In the genomic region with DNA sequence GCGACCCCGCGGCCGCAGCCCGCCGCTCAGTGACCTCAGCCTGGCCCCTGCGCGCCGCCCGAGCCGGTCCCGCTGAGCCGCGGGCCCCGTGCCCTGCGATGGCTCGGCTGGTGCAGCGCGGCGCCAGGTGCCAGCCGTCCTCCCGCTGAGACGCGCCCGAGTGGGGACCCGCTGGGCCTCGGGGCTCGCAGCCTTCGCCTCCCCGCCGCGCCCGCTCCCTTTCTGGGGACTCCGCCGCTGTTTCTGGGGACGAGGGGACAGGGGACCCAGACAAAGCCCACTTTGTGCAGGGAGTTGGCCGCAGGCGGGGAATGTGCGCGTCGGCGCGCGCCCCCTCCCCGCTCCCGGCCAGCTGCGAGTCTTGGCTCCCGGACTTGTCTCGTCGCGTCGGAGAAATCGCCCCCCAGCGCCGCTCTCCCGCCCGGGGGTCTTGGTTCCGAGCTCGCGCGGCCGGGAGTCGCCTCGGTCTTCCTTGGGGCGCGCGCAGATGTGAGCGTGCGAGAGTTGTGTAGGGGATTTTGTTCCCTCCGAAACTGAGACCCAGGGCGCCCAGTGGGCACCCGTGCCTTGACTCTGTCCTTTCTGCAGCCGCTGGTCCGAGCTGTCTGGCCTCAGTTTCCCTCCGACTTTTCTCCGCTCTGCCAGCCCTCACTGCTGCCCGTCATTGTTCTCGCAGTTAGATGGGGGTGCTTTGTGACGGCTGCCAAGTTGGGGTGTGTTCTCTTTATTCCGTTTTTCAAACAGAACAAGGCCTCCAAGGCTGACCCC, we compare ENCODE assay signal across 8 cellular contexts. TPM values are rescaled to one million over a fixed set of nuclear protein-coding genes. Genes with fewer than 3 reads are reported as not detected.
A peak's percentile ranks its signal among the peaks of the same experiment; 100 is the strongest.
DNase-seq lines count a peak whose midpoint lies in the region; ATAC-seq and TF ChIP-seq lines count a peak whose summit lies in the region.

No MANE protein-coding gene starts in this region.

- no peaks in the 10 kb centered on the region for H3K9me3 Mint-ChIP-seq in MCF 10A (ENCODE audit: unreplicated experiment)

- H3K4me3 Mint-ChIP-seq in MCF 10A (ENCODE audit: unreplicated experiment): peak overlapping the region; percentile 71

- H3K9me3 ChIP-seq in liver (ENCODE audit: control insufficient read depth in 4 of 4, low read length in 3 of 4) (no peaks in the 10 kb centered on the region), suprapubic skin (no peaks in the 10 kb centered on the region)

- no peak overlapping the region for H3K27ac Mint-ChIP-seq in MCF 10A (ENCODE audit: low read depth, unreplicated experiment)

- no peak for TF ChIP-seq CTCF in MCF 10A (IDR thresholded peaks at IDR 0.05; ENCODE audit: unreplicated experiment)
- no peak for TF ChIP-seq CTCF in liver (IDR thresholded peaks at IDR 0.05; ENCODE audit: low read depth, low read length, missing input control)
- TF ChIP-seq CTCF in suprapubic skin (IDR thresholded peaks at IDR 0.05): no peak

- TF ChIP-seq RAD21 in liver (IDR thresholded peaks at IDR 0.05): no peak

- WGBS in liver: 2% methylated on average over 80 of the region's 80 CpGs
- WGBS in suprapubic skin: 4% methylated on average over 32 of the region's 80 CpGs

- no TSS peak for BruUV-seq in MCF 10A (replicated peaks; lab: Mats Ljungman, UMichigan)

- no peaks in the 10 kb centered on the region for H3K36me3 ChIP-seq in liver (ENCODE audit: control insufficient read depth in 4 of 4, insufficient read depth in 3 of 4, low read depth in 1 of 4, low read length in 3 of 4)
- no peaks in the 10 kb centered on the region for H3K36me3 ChIP-seq in suprapubic skin

- POLR2A ChIA-PET in MCF 10A (lab: Yijun Ruan, JAX): interaction anchor here (1.3 kb wide), 1 partner anchor 52 kb away, joined by 4 read pairs; no protein-coding TSS in a partner anchor

- no peak for TF ChIP-seq POLR2A in suprapubic skin (IDR thresholded peaks at IDR 0.05)

- H3K4me1 Mint-ChIP-seq in MCF 10A (ENCODE audit: insufficient read depth, unreplicated experiment): no peaks in the 10 kb centered on the region

- H3K4me3 ChIP-seq in liver (ENCODE audit: low read depth in 1 of 3, low read length in 3 of 3) (peak overlapping the region; percentile 0 to 77 (median 71)), suprapubic skin (peak overlapping the region; percentile 87)

- H3K27me3 Mint-ChIP-seq in MCF 10A (ENCODE audit: insufficient read depth, unreplicated experiment): peaks cover 16% of the 10 kb centered on the region

- CTCF ChIA-PET in MCF 10A (lab: Yijun Ruan, JAX): interaction anchor here (0.6 kb wide), 1 partner anchor 341 kb away, joined by 3 read pairs; no protein-coding TSS in a partner anchor

- H3K9ac ChIP-seq in liver (ENCODE audit: low read depth in 1 of 2, low read length in 2 of 2): peak overlapping the region in 1 of 2 donors; percentile 36

- no peaks in the 10 kb centered on the region for H3K36me3 Mint-ChIP-seq in MCF 10A (ENCODE audit: insufficient read depth, unreplicated experiment)

- peak overlapping the region; percentile 40 to 65 for H3K27ac ChIP-seq in liver (ENCODE audit: low read depth in 1 of 2, low read length in 2 of 2)
- peak overlapping the region; percentile 63 for H3K27ac ChIP-seq in suprapubic skin

- H3K4me1 ChIP-seq in liver (ENCODE audit: control insufficient read depth in 4 of 4, insufficient read depth in 4 of 4, low read length in 3 of 4) (peaks cover 3 to 19% (median 9%) of the 10 kb centered on the region in 4 donors), suprapubic skin (peaks cover 31% of the 10 kb centered on the region)

- intact Hi-C loops in MCF 10A (cut with micrococcal nuclease): no loop called here

- TF ChIP-seq EP300 in suprapubic skin (IDR thresholded peaks at IDR 0.05): no peak

- H3K27me3 ChIP-seq in liver (ENCODE audit: control insufficient read depth in 4 of 4, insufficient read depth in 4 of 4, low read length in 3 of 4) (peaks cover 0 to 3% (median 3%) of the 10 kb centered on the region in 4 donors), suprapubic skin (peaks cover 27% of the 10 kb centered on the region)

- peak; percentile 35 for DNase-seq in NCI-H1092 treated with DMSO at 0.1 percent for 48 hours (lab: John Stamatoyannopoulos, UW)
- DNase-seq in NCI-H1092 (lab: John Stamatoyannopoulos, UW): no peak
- DNase-seq in MCF 10A (ENCODE audit: unreplicated experiment): no peak
- peak in 1 of 2 donors; percentile 73 for DNase-seq in suprapubic skin (ENCODE audit: low spot score in 2 of 2)
- DNase-seq in LoVo (ENCODE audit: low spot score): no peak
- DNase-seq in NCI-H226: no peak

- peak; percentile 39 for ATAC-seq in HG03520 (IDR thresholded peaks at IDR 0.05; ENCODE audit: unreplicated experiment)

TF ChIP-seq in liver, 16 proteins besides CTCF, POLR2A, EP300 and RAD21:
- TF ChIP-seq, protein P1, sequence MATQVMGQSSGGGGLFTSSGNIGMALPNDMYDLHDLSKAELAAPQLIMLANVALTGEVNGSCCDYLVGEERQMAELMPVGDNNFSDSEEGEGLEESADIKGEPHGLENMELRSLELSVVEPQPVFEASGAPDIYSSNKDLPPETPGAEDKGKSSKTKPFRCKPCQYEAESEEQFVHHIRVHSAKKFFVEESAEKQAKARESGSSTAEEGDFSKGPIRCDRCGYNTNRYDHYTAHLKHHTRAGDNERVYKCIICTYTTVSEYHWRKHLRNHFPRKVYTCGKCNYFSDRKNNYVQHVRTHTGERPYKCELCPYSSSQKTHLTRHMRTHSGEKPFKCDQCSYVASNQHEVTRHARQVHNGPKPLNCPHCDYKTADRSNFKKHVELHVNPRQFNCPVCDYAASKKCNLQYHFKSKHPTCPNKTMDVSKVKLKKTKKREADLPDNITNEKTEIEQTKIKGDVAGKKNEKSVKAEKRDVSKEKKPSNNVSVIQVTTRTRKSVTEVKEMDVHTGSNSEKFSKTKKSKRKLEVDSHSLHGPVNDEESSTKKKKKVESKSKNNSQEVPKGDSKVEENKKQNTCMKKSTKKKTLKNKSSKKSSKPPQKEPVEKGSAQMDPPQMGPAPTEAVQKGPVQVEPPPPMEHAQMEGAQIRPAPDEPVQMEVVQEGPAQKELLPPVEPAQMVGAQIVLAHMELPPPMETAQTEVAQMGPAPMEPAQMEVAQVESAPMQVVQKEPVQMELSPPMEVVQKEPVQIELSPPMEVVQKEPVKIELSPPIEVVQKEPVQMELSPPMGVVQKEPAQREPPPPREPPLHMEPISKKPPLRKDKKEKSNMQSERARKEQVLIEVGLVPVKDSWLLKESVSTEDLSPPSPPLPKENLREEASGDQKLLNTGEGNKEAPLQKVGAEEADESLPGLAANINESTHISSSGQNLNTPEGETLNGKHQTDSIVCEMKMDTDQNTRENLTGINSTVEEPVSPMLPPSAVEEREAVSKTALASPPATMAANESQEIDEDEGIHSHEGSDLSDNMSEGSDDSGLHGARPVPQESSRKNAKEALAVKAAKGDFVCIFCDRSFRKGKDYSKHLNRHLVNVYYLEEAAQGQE (IDR thresholded peaks at IDR 0.05): no peak
- no peak for TF ChIP-seq FOXA2 (IDR thresholded peaks at IDR 0.05)
- TF ChIP-seq, protein P2, sequence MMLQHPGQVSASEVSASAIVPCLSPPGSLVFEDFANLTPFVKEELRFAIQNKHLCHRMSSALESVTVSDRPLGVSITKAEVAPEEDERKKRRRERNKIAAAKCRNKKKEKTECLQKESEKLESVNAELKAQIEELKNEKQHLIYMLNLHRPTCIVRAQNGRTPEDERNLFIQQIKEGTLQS (IDR thresholded peaks at IDR 0.05): no peak
- TF ChIP-seq FOXA1 (IDR thresholded peaks at IDR 0.05): no peak
- TF ChIP-seq TAF1 (conservative IDR thresholded peaks at IDR 0.05): no peak
- no peak for TF ChIP-seq NR2F2 (IDR thresholded peaks at IDR 0.05)
- TF ChIP-seq, protein P3, sequence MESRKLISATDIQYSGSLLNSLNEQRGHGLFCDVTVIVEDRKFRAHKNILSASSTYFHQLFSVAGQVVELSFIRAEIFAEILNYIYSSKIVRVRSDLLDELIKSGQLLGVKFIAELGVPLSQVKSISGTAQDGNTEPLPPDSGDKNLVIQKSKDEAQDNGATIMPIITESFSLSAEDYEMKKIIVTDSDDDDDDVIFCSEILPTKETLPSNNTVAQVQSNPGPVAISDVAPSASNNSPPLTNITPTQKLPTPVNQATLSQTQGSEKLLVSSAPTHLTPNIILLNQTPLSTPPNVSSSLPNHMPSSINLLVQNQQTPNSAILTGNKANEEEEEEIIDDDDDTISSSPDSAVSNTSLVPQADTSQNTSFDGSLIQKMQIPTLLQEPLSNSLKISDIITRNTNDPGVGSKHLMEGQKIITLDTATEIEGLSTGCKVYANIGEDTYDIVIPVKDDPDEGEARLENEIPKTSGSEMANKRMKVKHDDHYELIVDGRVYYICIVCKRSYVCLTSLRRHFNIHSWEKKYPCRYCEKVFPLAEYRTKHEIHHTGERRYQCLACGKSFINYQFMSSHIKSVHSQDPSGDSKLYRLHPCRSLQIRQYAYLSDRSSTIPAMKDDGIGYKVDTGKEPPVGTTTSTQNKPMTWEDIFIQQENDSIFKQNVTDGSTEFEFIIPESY (IDR thresholded peaks at IDR 0.05): no peak
- no peak for TF ChIP-seq EGR1 (IDR thresholded peaks at IDR 0.05; ENCODE audit: low read depth in 2 of 2)
- no peak for TF ChIP-seq RXRA (IDR thresholded peaks at IDR 0.05)
- TF ChIP-seq YY1 (IDR thresholded peaks at IDR 0.05): no peak
- TF ChIP-seq HNF4A (conservative IDR thresholded peaks at IDR 0.05): no peak
- no peak for TF ChIP-seq GABPA (IDR thresholded peaks at IDR 0.05 in 1 of 2, conservative IDR thresholded peaks at IDR 0.05 in 1 of 2)
TF ChIP-seq in liver: peak in this region for 0.

RNA-seq across cellular contexts. Expression of a gene that starts 0.8 kb away (rescaled TPM):
- total RNA-seq in MCF 10A (2022) (0.35 and 0.54 TPM in 2 replicates), liver (1 to 10 TPM; 5.2 to 5.9 TPM), suprapubic skin (1 to 10 TPM in 3 of 4 donors, under 1 TPM in 1; 0.68 to 5.8 (median 4.1) TPM)
- polyA plus RNA-seq in liver: 1 to 10 TPM in 1 of 2 donors, under 1 TPM in 1; 0.94 to 3.4 TPM

RNA-seq across cellular contexts. Expression of a gene that starts 50.6 kb away (rescaled TPM):
- 14.5 and 21.3 TPM in 2 replicates for total RNA-seq in MCF 10A (2022)
- total RNA-seq in liver: 10 to 100 TPM; 12.0 to 15.9 TPM
- 1 to 10 TPM; 5.2 to 7.3 TPM for polyA plus RNA-seq in liver
- total RNA-seq in suprapubic skin: 10 to 100 TPM; 17.1 to 25.8 (median 21.9) TPM
